Comparison of ENCODE assay signal across 1 cellular context in genomic region chr4:173334891-173335754, GRCh38.
A peak's percentile ranks its signal among the peaks of the same experiment; 100 is the strongest.
TF ChIP-seq lines count a peak whose summit lies in the region.

No MANE protein-coding gene starts in this region.

TF ChIP-seq in GM23338, 12 proteins besides CTCF, POLR2A, EP300 and RAD21 (continued from another document):
- TF ChIP-seq ZNF462 (CRISPR knock-in tag; IDR thresholded peaks at IDR 0.05) (no peak), CREB1 (CRISPR knock-in tag; IDR thresholded peaks at IDR 0.05; ENCODE audit: low read depth) (peak; percentile 22; the same call in 1 of the 2 replicates), STAT1 (IDR thresholded peaks at IDR 0.05; ENCODE audit: unreplicated experiment) (no peak), JUNB (IDR thresholded peaks at IDR 0.05; ENCODE audit: unreplicated experiment) (no peak), REST (IDR thresholded peaks at IDR 0.05; ENCODE audit: unreplicated experiment) (no peak), ETS1 (IDR thresholded peaks at IDR 0.05) (no peak), EZH2phosphoT487 (IDR thresholded peaks at IDR 0.05; ENCODE audit: unreplicated experiment) (no peak)
